ENCODE assay signal across 28 cellular contexts in the genomic region with DNA sequence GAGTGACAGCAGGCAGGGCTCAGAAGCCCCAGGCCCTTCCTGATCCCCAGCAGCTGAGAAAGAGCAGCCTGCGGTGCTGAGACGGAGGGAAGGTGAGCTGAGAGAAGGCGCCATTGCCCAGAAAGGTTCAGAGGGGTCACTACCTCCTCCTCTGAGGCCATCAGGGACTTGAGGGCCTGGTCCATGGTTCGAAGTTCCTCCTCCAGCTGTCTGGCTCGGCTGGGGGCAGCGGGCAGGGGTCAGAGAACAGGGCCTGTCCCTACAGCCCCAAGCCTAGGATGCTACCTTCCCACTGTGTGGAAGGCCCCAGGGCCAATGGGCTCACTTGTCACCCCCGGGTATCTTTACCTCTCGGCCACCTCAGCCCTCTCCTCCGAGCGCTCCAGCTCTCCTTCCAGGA. TPM values are rescaled to one million over a fixed set of nuclear protein-coding genes. Genes with fewer than 3 reads are reported as not detected.
A peak's percentile ranks its signal among the peaks of the same experiment; 100 is the strongest.
DNase-seq lines count a peak whose midpoint lies in the region; ATAC-seq and TF ChIP-seq lines count a peak whose summit lies in the region.
"Had no signal": no experiment of that assay in that cellular context is flagged by ENCODE, and none has a peak within 500 bp of the region (broad histone marks: within the 10 kb centered on the region; RNA-seq: fewer than 3 reads in every experiment).

No MANE protein-coding gene starts in this region.

- no peak overlapping the region for H2AFZ ChIP-seq in neuronal stem cell (ENCODE audit: low read length)
- H2AFZ ChIP-seq in smooth muscle cell (ENCODE audit: low read depth): no peak overlapping the region

- POLR2A ChIA-PET in AG04450 (lab: Yijun Ruan, JAX) (interaction anchor here (1.2 to 9.1 kb wide), 5 partner anchors 9 to 48 kb away, joined by 3 to 75 read pairs (median 15); a partner anchor contains a TSS), RWPE1 (lab: Yijun Ruan, JAX; ENCODE audit: low non-redundant PET) (interaction anchor here (0.6 kb wide), 1 partner anchor 192 kb away, joined by 6 read pairs; no protein-coding TSS in a partner anchor)

- TF ChIP-seq POLR2A in GM18505 (IDR thresholded peaks at IDR 0.05; ENCODE audit: borderline replicate concordance, extremely low read depth, insufficient read depth, insufficient read length): no peak

- H2BK12ac ChIP-seq in neuronal stem cell (ENCODE audit: low read length): no peak overlapping the region

- no peaks in the 10 kb centered on the region for H3K27me3 ChIP-seq in AG04450 (ENCODE audit: control insufficient read depth, insufficient read depth, low read length)
- no peaks in the 10 kb centered on the region for H3K27me3 ChIP-seq in neuronal stem cell (ENCODE audit: control insufficient read depth in 3 of 3, insufficient read depth in 3 of 3, low read depth in 1 of 3, low read length in 3 of 3)
- no peaks in the 10 kb centered on the region for H3K27me3 ChIP-seq in smooth muscle cell (ENCODE audit: low read depth)
- H3K27me3 ChIP-seq: BLaER1 treated with 17β-estradiol and CSF1 and Interleukin-3, amounts not matched to agents 10 nM and 100 nM; ovary had no signal

- peaks cover 6% of the 10 kb centered on the region for H3K79me1 ChIP-seq in neuronal stem cell (ENCODE audit: low read depth, low read length)

- H3K4me3 ChIP-seq in AG04450 (ENCODE audit: low read depth, low read length): peak overlapping the region; percentile 37
- no peak overlapping the region for H3K4me3 ChIP-seq in neuronal stem cell (ENCODE audit: low read length in 2 of 2)
- no peak overlapping the region for H3K4me3 ChIP-seq in smooth muscle cell
- H3K4me3 ChIP-seq: BLaER1 treated with 17β-estradiol and CSF1 and Interleukin-3, amounts not matched to agents 10 nM and 100 nM; HAP-1; ovary had no signal

- H2AK5ac ChIP-seq in neuronal stem cell (ENCODE audit: low read depth, low read length): no peak overlapping the region

- peaks cover 86% of the 10 kb centered on the region for H4K20me1 ChIP-seq in smooth muscle cell (ENCODE audit: low read depth)

- CTCF ChIA-PET in AG04450 (lab: Charles Lee): interaction anchor here (6.4 kb wide), 1 partner anchor 12 kb away, joined by 43 read pairs; no protein-coding TSS in a partner anchor
- CTCF ChIA-PET in RWPE1 (lab: Yijun Ruan, JAX): interaction anchor here (0.6 to 1.1 kb wide), 3 partner anchors 12 to 38 kb away, joined by 3 to 6 read pairs (median 3); no protein-coding TSS in a partner anchor

- H3K9me3 ChIP-seq in AG04450 (ENCODE audit: control insufficient read depth, insufficient read depth, low read length): no peaks in the 10 kb centered on the region; the same call in 1 of the 2 replicates
- no peaks in the 10 kb centered on the region for H3K9me3 ChIP-seq in neuronal stem cell (replicated peaks in 1 of 2; ENCODE audit: control insufficient read depth in 2 of 2, insufficient read depth in 1 of 2, low read depth in 1 of 2, low read length in 2 of 2)
- H3K9me3 ChIP-seq in smooth muscle cell (replicated peaks; ENCODE audit: low read depth): no peaks in the 10 kb centered on the region
- H3K9me3 ChIP-seq: BLaER1 treated with 17β-estradiol and CSF1 and Interleukin-3, amounts not matched to agents 10 nM and 100 nM; HAP-1; ovary had no signal

- peaks cover 70% of the 10 kb centered on the region for H3F3A ChIP-seq in smooth muscle cell (ENCODE audit: low read depth)

- no peak overlapping the region for H4K8ac ChIP-seq in neuronal stem cell (ENCODE audit: low read depth, low read length)

- DNase-seq in AG04450 (ENCODE audit: low read depth, low spot score): no peak
- DNase-seq in RWPE1 (ENCODE audit: low spot score): no peak
- no peak for DNase-seq in neuronal stem cell (ENCODE audit: low spot score)
- DNase-seq in smooth muscle cell (lab: John Stamatoyannopoulos, UW; ENCODE audit: unreplicated experiment): no peak
- DNase-seq in DMS79 (lab: John Stamatoyannopoulos, UW): no peak
- DNase-seq: ACHN; activated CD4-positive, CD25-positive, alpha-beta regulatory T cell; activated naive CD4-positive, alpha-beta T cell treated with anti-CD3 and anti-CD28 coated beads for 36 hours; COR-L47; endodermal cell; foreskin melanocyte; hippocampal formation; naive thymus-derived CD4-positive, alpha-beta T cell; NCI-H1048; NCI-H187 treated with DMSO at 0.1 percent for 48 hours; NCI-H2171 treated with DMSO at 0.1 percent for 48 hours; NCI-H524; ovary; T-helper 1 cell had no signal

- peak overlapping the region; percentile 37 for H3K23ac ChIP-seq in neuronal stem cell (ENCODE audit: low read depth, low read length, poor library complexity)

- no CpG with 5 or more reads among the region's 10 CpGs for WGBS in neuronal stem cell (ENCODE audit: extremely low coverage in 2 of 2, insufficient read length in 2 of 2, insufficient replicate concordance in 1 of 2), 2 donors
- WGBS in smooth muscle cell (ENCODE audit: low lambda C conversion rate): 98% methylated on average over 10 of the region's 10 CpGs

- H3K4me1 ChIP-seq in neuronal stem cell (ENCODE audit: control insufficient read depth in 2 of 2, insufficient read depth in 1 of 2, low read depth in 1 of 2, low read length in 2 of 2) (peaks cover 0 to 22% of the 10 kb centered on the region in 2 donors), smooth muscle cell (ENCODE audit: low read depth) (peaks cover 12% of the 10 kb centered on the region)
- H3K4me1 ChIP-seq: HAP-1 had no signal

- no peak overlapping the region for H3K9ac ChIP-seq in neuronal stem cell (ENCODE audit: low read depth, low read length, poor library complexity)
- no peak overlapping the region for H3K9ac ChIP-seq in smooth muscle cell (ENCODE audit: low read depth)

- TF ChIP-seq CTCF in AG04450 (IDR thresholded peaks at IDR 0.05; ENCODE audit: low read depth, low read length) (no peak), RWPE1 (conservative IDR thresholded peaks at IDR 0.05; ENCODE audit: low read depth) (no peak), smooth muscle cell (IDR thresholded peaks at IDR 0.05; ENCODE audit: borderline replicate concordance, insufficient read depth, poor library complexity, severe bottlenecking) (no peak)

- no peak overlapping the region for H2BK15ac ChIP-seq in neuronal stem cell (ENCODE audit: low read length)

- no peak overlapping the region for H2BK120ac ChIP-seq in neuronal stem cell (ENCODE audit: low read depth, low read length)

- no peak overlapping the region for H3K4ac ChIP-seq in neuronal stem cell (ENCODE audit: low read length)

- no peak for ATAC-seq in GM21381 (IDR thresholded peaks at IDR 0.05; ENCODE audit: unreplicated experiment)
- ATAC-seq in HG02852 (IDR thresholded peaks at IDR 0.05; ENCODE audit: unreplicated experiment): no peak
- ATAC-seq in GM18505 (IDR thresholded peaks at IDR 0.05; ENCODE audit: unreplicated experiment): no peak
- ATAC-seq: esophagus mucosa; naive thymus-derived CD4-positive, alpha-beta T cell had no signal

- H3K4me2 ChIP-seq in neuronal stem cell (ENCODE audit: insufficient read depth, low read length, poor library complexity, severe bottlenecking) (no peak overlapping the region), smooth muscle cell (no peak overlapping the region)
- H3K4me2 ChIP-seq: BLaER1 treated with 17β-estradiol and CSF1 and Interleukin-3, amounts not matched to agents 10 nM and 100 nM had no signal

- peaks cover 35% of the 10 kb centered on the region for H3K79me2 ChIP-seq in smooth muscle cell (ENCODE audit: low read depth)

- H3K18ac ChIP-seq in neuronal stem cell (ENCODE audit: low read length): no peak overlapping the region

- no peak overlapping the region for H4K91ac ChIP-seq in neuronal stem cell (ENCODE audit: low read depth, low read length, poor library complexity)

- H3K27ac ChIP-seq in AG04450 (ENCODE audit: low read depth, low read length) (peak overlapping the region; percentile 52), RWPE1 (peak overlapping the region; percentile 9), neuronal stem cell (replicated peaks; ENCODE audit: low read length) (no peak overlapping the region), smooth muscle cell (ENCODE audit: low read depth) (peak overlapping the region; percentile 51)
- H3K27ac ChIP-seq: BLaER1 treated with 17β-estradiol and CSF1 and Interleukin-3, amounts not matched to agents 10 nM and 100 nM had no signal

- H3K14ac ChIP-seq in neuronal stem cell (ENCODE audit: low read length): no peak overlapping the region

- no peak overlapping the region for H2BK5ac ChIP-seq in neuronal stem cell (ENCODE audit: low read length)

- H3K36me3 ChIP-seq in neuronal stem cell (replicated peaks in 1 of 2; ENCODE audit: control insufficient read depth in 2 of 2, insufficient read depth in 2 of 2, low read length in 2 of 2): peaks cover 19 to 35% of the 10 kb centered on the region in 2 donors
- no peaks in the 10 kb centered on the region for H3K36me3 ChIP-seq in smooth muscle cell (ENCODE audit: low read depth)
- H3K36me3 ChIP-seq: HAP-1, ovary had no signal

RNA-seq across cellular contexts. Expression of a gene that starts 4.8 kb away (rescaled TPM):
- polyA plus RNA-seq in AG04450 (2011; rRNA removed): 1,535 and 1,633 TPM in 2 replicates
- polyA minus RNA-seq in AG04450 (2011; rRNA and poly(A)+ RNA removed): 470 and 477 TPM in 2 replicates
- 345 TPM for polyA plus RNA-seq in neuronal stem cell (2013, experiment 1 of 2)
- polyA plus RNA-seq in neuronal stem cell (2013, experiment 2 of 2): 336 TPM
- total RNA-seq in smooth muscle cell: 854 and 925 TPM in 2 replicates
- 2,012 and 2,131 TPM in 2 replicates for polyA plus RNA-seq in smooth muscle cell

RNA-seq across cellular contexts. Expression of a gene that starts 11.2 kb away (rescaled TPM):
- polyA plus RNA-seq in AG04450 (2011; rRNA removed): 1.2 and 1.3 TPM in 2 replicates
- 0.83 TPM in 1 of 2 replicates, not detected in the other for polyA minus RNA-seq in AG04450 (2011; rRNA and poly(A)+ RNA removed)
- 1.1 TPM for polyA plus RNA-seq in neuronal stem cell (2013, experiment 1 of 2)
- 1.7 TPM for polyA plus RNA-seq in neuronal stem cell (2013, experiment 2 of 2)
- total RNA-seq in smooth muscle cell: 1.7 and 4.6 TPM in 2 replicates
- polyA plus RNA-seq in smooth muscle cell: 5.9 TPM in 1 of 2 replicates, not detected in the other
- total RNA-seq: activated T-helper 1 cell treated with anti-CD3 and anti-CD28 coated beads, Interleukin-12 subunit alpha, Interleukin-12 subunit beta, Interleukin-2, Interleukin-4 antibody, amounts not matched to agents 30 ng/mL and 10 ng/mL and 1 ng/mL, durations not matched to agents 14 hours and 24 hours and 36 hours; mesenteric fat pad; ureter had no signal
- polyA plus RNA-seq: naive thymus-derived CD4-positive, alpha-beta T cell had no signal

RNA-seq across cellular contexts. Expression of a gene that starts 19.9 kb away (rescaled TPM):
- 1.1 and 1.2 TPM in 2 replicates for polyA plus RNA-seq in AG04450 (2011; rRNA removed)
- 1.7 and 2.9 TPM in 2 replicates for polyA minus RNA-seq in AG04450 (2011; rRNA and poly(A)+ RNA removed)
- 22.9 TPM for polyA plus RNA-seq in neuronal stem cell (2013, experiment 1 of 2)
- 23.5 TPM for polyA plus RNA-seq in neuronal stem cell (2013, experiment 2 of 2)
- 0.49 and 2.1 TPM in 2 replicates for total RNA-seq in smooth muscle cell
- polyA plus RNA-seq in smooth muscle cell: 1.9 and 2.9 TPM in 2 replicates

RNA-seq across cellular contexts. Expression of a gene that starts 26.8 kb away (rescaled TPM):
- polyA plus RNA-seq in AG04450 (2011; rRNA removed) (11.8 TPM in 2 replicates), smooth muscle cell (35.5 and 37.1 TPM in 2 replicates)
- polyA minus RNA-seq in AG04450 (2011; rRNA and poly(A)+ RNA removed): 5.1 and 7.8 TPM in 2 replicates
- 15.3 TPM for polyA plus RNA-seq in neuronal stem cell (2013, experiment 1 of 2)
- 15.5 TPM for polyA plus RNA-seq in neuronal stem cell (2013, experiment 2 of 2)
- total RNA-seq in smooth muscle cell: 9.8 and 19.6 TPM in 2 replicates

RNA-seq across cellular contexts. Expression of a gene that starts 27.1 kb away (rescaled TPM):
- polyA plus RNA-seq in AG04450 (2011; rRNA removed) (173 and 306 TPM in 2 replicates), smooth muscle cell (not detected in 2 replicates)
- 6,565 and 7,222 TPM in 2 replicates for polyA minus RNA-seq in AG04450 (2011; rRNA and poly(A)+ RNA removed)
- polyA plus RNA-seq in neuronal stem cell (2013, experiment 1 of 2): not detected
- 4.7 TPM for polyA plus RNA-seq in neuronal stem cell (2013, experiment 2 of 2)
- 10,156 and 21,067 TPM in 2 replicates for total RNA-seq in smooth muscle cell
